1 cellular context compared by ENCODE assay signal in genomic region chr19:1857648-1858326, GRCh38.
TF ChIP-seq lines count a peak whose summit lies in the region.

No MANE protein-coding gene starts in this region.

TF ChIP-seq in WTC11, 78 proteins besides CTCF, POLR2A, EP300 and RAD21 (continued from another document):
- TF ChIP-seq ATF6 (CRISPR knock-in tag; IDR thresholded peaks at IDR 0.05) (no peak), IRF1 (CRISPR knock-in tag; IDR thresholded peaks at IDR 0.05) (no peak), RELA (CRISPR knock-in tag; IDR thresholded peaks at IDR 0.05; ENCODE audit: borderline replicate concordance) (no peak), USF1 (CRISPR knock-in tag; IDR thresholded peaks at IDR 0.05) (no peak)
